In the genomic region with DNA sequence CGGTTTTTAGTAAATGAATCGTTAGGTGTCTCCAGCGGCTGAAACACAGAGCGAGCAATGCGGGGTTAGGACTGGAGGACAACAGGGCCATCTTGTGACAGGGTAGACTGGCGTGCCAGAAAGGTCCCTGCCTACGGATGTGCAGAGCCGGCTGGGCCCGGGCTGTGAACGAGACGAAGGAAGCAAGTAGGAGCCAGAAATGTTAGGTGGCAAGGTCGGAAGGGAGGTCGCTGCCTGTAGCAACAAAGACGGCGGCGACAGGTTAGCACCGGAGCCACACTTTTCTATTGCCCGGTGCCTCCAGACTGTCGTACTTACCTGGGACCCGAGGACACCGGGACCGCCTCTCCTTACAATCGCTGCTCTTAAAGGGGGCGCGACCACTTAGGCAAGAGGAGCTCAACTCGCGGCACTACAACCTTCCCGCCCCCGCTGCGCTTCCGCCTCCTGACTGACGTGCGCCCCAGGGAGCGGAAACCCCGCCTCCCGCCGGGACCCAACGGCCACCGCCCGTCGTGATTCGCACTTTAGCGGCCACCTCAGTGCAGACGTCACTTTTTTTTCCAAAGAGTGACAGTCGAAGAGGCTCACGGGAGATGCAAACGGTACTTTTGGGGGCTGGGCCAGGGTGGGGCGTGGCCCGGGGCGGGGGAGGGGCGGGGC, we compare ENCODE assay signal across 8 cellular contexts. TPM values are rescaled to one million over a fixed set of nuclear protein-coding genes. Genes with fewer than 3 reads are reported as not detected.
DNase-seq lines count a peak whose midpoint lies in the region; ATAC-seq, FAIRE-seq and TF ChIP-seq lines count a peak whose summit lies in the region.

A gene with protein sequence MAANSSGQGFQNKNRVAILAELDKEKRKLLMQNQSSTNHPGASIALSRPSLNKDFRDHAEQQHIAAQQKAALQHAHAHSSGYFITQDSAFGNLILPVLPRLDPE (minus strand): TSS at position 449 of the 663 bp plus-strand sequence. CDS start 1,632 bp downstream, outside the sequence.

- intact Hi-C loops in colonic mucosa (cut with DNase I): loop anchor here (10.0 kb wide), 1 partner anchor 77 kb away; no protein-coding TSS in a partner anchor

- H3K9ac ChIP-seq in BLaER1: peak within 1 kb of the TSS; percentile 83
- peak within 1 kb of the TSS; percentile 92 to 98 for H3K9ac ChIP-seq in colonic mucosa (ENCODE audit: low read depth in 2 of 2, low read length in 2 of 2)

- no peak for TF ChIP-seq CTCF in colonic mucosa (IDR thresholded peaks at IDR 0.05)

- H4K20me1 ChIP-seq in BLaER1: peaks cover 10% of the 10 kb centered on the region; the same call in 1 of the 2 replicates

- H3K4me1 ChIP-seq in BLaER1: peaks cover 14% of the 10 kb centered on the region
- H3K4me1 ChIP-seq in colonic mucosa: no peaks in the 10 kb centered on the region

- H3K9me3 ChIP-seq in BLaER1: peaks cover 4% of the 10 kb centered on the region; the same call in 1 of the 2 replicates
- H3K9me3 ChIP-seq in colonic mucosa: no peaks in the 10 kb centered on the region

- peak within 1 kb of the TSS; percentile 83 for H3K4me3 ChIP-seq in BLaER1
- peak within 1 kb of the TSS; percentile 64 for H3K4me3 ChIP-seq in colonic mucosa

- peak; percentile 85 for FAIRE-seq in GM19239 (lab: Jason Lieb, UNC)

- H3K27me3 ChIP-seq in BLaER1 (no peaks in the 10 kb centered on the region), colonic mucosa (no peaks in the 10 kb centered on the region)

- peaks cover 17% of the 10 kb centered on the region for H3K36me3 ChIP-seq in BLaER1
- H3K36me3 ChIP-seq in colonic mucosa: no peaks in the 10 kb centered on the region

- peak within 1 kb of the TSS; percentile 82 for H3K4me2 ChIP-seq in BLaER1

- DNase-seq in GM19239 (ENCODE audit: insufficient read length, low spot score) (peak; percentile 83), NCI-H524 (lab: John Stamatoyannopoulos, UW) (peak; percentile 99), colonic mucosa (peak; percentile 97), left kidney (ENCODE audit: low read depth, low spot score) (peak; percentile 99)
- DNase-seq in activated CD4-positive, alpha-beta T cell treated with anti-CD3 and anti-CD28 coated beads for 4 hours: peak; percentile 96
- DNase-seq in stimulated activated CD4-positive, alpha-beta T cell treated with anti-CD3 and anti-CD28 coated beads, Interleukin-2, amount 100 ng/mL, for 24 hours: peak; percentile 97

- H3K27ac ChIP-seq in BLaER1 (peak within 1 kb of the TSS; percentile 74), colonic mucosa (peak within 1 kb of the TSS; percentile 82)

- ATAC-seq in HG03457 (IDR thresholded peaks at IDR 0.05; ENCODE audit: unreplicated experiment): peak; percentile 91

RNA-seq across cellular contexts. Expression of the gene that starts here (rescaled TPM):
- 10 to 100 TPM; 26.1 to 36.1 TPM for total RNA-seq in colonic mucosa

Comparison
In these comparisons a context has a peak if more than half of its experiments do, and no peak if none do; other contexts are left out.
1. Peak in every context shown above with its lines: DNase-seq, ATAC-seq, H3K4me3 ChIP-seq and H3K27ac ChIP-seq.